In the genomic region with DNA sequence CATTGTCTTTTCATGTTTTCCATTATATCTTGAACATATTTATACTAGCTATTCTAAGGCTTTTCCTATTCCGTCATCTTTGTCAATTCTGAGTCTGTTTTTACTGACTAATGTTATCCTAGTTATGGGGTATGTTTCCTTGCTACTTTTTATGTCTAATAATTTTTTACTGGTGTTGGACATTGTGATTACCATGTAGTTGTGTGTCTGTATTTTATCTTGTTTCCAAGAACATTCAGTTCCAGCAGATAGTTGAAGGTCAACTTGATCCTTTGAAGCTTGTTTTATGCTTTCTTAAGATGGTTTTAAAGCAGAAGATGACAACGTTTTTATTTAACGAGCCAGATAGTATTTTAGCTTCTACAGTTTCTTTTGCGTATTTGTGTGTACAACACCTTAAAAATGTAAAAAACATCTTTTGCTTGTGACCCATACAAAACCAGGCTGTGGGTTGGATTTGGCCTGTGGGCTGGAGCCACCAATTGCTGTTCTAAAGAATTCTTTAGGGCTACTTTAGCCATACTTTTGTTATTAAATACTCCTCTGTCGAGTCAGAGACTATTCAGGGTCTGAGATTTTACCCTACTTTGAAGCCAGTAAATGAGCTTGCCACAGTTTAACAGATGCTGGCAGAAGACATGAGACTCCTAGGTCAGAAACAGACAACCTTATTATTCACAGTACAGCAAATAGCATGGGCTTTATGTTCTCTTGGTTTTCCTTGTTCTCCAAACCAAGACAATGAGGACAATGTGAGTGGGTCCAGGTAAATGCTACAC, we compare ENCODE assay signal across 21 cellular contexts. TPM values are rescaled to one million over a fixed set of nuclear protein-coding genes. Genes with fewer than 3 reads are reported as not detected.
DNase-seq lines count a peak whose midpoint lies in the region; ATAC-seq and TF ChIP-seq lines count a peak whose summit lies in the region.
"Had no signal": no experiment of that assay in that cellular context is flagged by ENCODE, and none has a peak within 500 bp of the region (broad histone marks: within the 10 kb centered on the region; RNA-seq: fewer than 3 reads in every experiment).

No MANE protein-coding gene starts in this region.

- DNase-seq in EH (ENCODE audit: low read depth): peak; percentile 71
- peak; percentile 40 for DNase-seq in fibroblast of peridontal ligament (ENCODE audit: extremely low read depth)
- DNase-seq in smooth muscle cell (lab: John Stamatoyannopoulos, UW; ENCODE audit: unreplicated experiment): no peak
- no peak for DNase-seq in neuronal stem cell (ENCODE audit: low spot score)
- no peak for DNase-seq in substantia nigra (lab: John Stamatoyannopoulos, UW)
- no peak for DNase-seq in left lobe of liver (ENCODE audit: low spot score)
- DNase-seq: activated CD4-positive, CD25-positive, alpha-beta regulatory T cell; activated CD8-positive, alpha-beta memory T cell treated with anti-CD3 and anti-CD28 coated beads, Interleukin-2, amount 10 ng/mL, durations not matched to agents 7 days and 5 days; activated naive CD4-positive, alpha-beta T cell; activated T-cell treated with anti-CD3 and anti-CD28 coated beads, Interleukin-2, amount 50 U/mL, for 72 hours; BE2C; CD8-positive, alpha-beta T cell; central memory CD4-positive, alpha-beta T cell; gastrocnemius medialis; H7; hippocampal formation; NCI-H1092; NCI-H1694; stimulated activated naive B cell treated with anti-CD40 and anti-IgM and Interleukin-4, amounts not matched to agents 10 μg/mL and 1 μg/mL and 100 μg/mL, for 72 hours had no signal

- H4K91ac ChIP-seq in neuronal stem cell (ENCODE audit: low read depth, low read length, poor library complexity): no peak overlapping the region

- WGBS in smooth muscle cell (ENCODE audit: low lambda C conversion rate): 47% methylated on average over 5 of the region's 5 CpGs
- no CpG with 5 or more reads among the region's 5 CpGs for WGBS in neuronal stem cell (ENCODE audit: extremely low coverage in 2 of 2, insufficient read length in 2 of 2, insufficient replicate concordance in 1 of 2), 2 donors

- no peak overlapping the region for H4K8ac ChIP-seq in neuronal stem cell (ENCODE audit: low read depth, low read length)

- no peak overlapping the region for H3K4ac ChIP-seq in neuronal stem cell (ENCODE audit: low read length)

- H3F3A ChIP-seq in Loucy (ENCODE audit: low read depth) (no peaks in the 10 kb centered on the region), smooth muscle cell (ENCODE audit: low read depth) (no peaks in the 10 kb centered on the region)

- peak overlapping the region; percentile 45 for H3K4me2 ChIP-seq in Loucy (ENCODE audit: low read depth, low read length, poor library complexity, severe bottlenecking)
- H3K4me2 ChIP-seq in smooth muscle cell: no peak overlapping the region
- H3K4me2 ChIP-seq in neuronal stem cell (ENCODE audit: insufficient read depth, low read length, poor library complexity, severe bottlenecking): no peak overlapping the region

- no peak overlapping the region for H3K23ac ChIP-seq in neuronal stem cell (ENCODE audit: low read depth, low read length, poor library complexity)

- H3K36me3 ChIP-seq in Loucy (ENCODE audit: insufficient read depth, low read length): no peaks in the 10 kb centered on the region
- H3K36me3 ChIP-seq in smooth muscle cell (ENCODE audit: low read depth): no peaks in the 10 kb centered on the region
- no peaks in the 10 kb centered on the region for H3K36me3 ChIP-seq in neuronal stem cell (replicated peaks in 1 of 2; ENCODE audit: control insufficient read depth in 2 of 2, insufficient read depth in 2 of 2, low read length in 2 of 2)
- H3K36me3 ChIP-seq: BE2C, gastrocnemius medialis had no signal

- H3K9me3 ChIP-seq in Loucy (ENCODE audit: insufficient read depth, low read depth, low read length): no peaks in the 10 kb centered on the region
- no peaks in the 10 kb centered on the region for H3K9me3 ChIP-seq in smooth muscle cell (replicated peaks; ENCODE audit: low read depth)
- H3K9me3 ChIP-seq in neuronal stem cell (replicated peaks in 1 of 2; ENCODE audit: control insufficient read depth in 2 of 2, insufficient read depth in 1 of 2, low read depth in 1 of 2, low read length in 2 of 2): peaks cover 0 to 24% of the 10 kb centered on the region in 2 donors
- H3K9me3 ChIP-seq: BE2C, gastrocnemius medialis had no signal

- H2BK15ac ChIP-seq in neuronal stem cell (ENCODE audit: low read length): no peak overlapping the region

- TF ChIP-seq CTCF in Loucy (conservative IDR thresholded peaks at IDR 0.05; ENCODE audit: low read length) (no peak), smooth muscle cell (IDR thresholded peaks at IDR 0.05; ENCODE audit: borderline replicate concordance, insufficient read depth, poor library complexity, severe bottlenecking) (no peak)

- H3K79me2 ChIP-seq in Loucy (ENCODE audit: insufficient read depth, low read length) (peaks cover 29% of the 10 kb centered on the region), smooth muscle cell (ENCODE audit: low read depth) (peaks cover 4% of the 10 kb centered on the region)

- H3K9ac ChIP-seq in Loucy (ENCODE audit: low read depth, low read length, poor library complexity, severe bottlenecking) (no peak overlapping the region), smooth muscle cell (ENCODE audit: low read depth) (no peak overlapping the region), neuronal stem cell (ENCODE audit: low read depth, low read length, poor library complexity) (no peak overlapping the region)

- H3K4me3 ChIP-seq in Loucy (ENCODE audit: low read length, poor library complexity, severe bottlenecking): no peak overlapping the region
- H3K4me3 ChIP-seq in smooth muscle cell: no peak overlapping the region
- no peak overlapping the region for H3K4me3 ChIP-seq in neuronal stem cell (ENCODE audit: low read length in 2 of 2)
- H3K4me3 ChIP-seq: gastrocnemius medialis had no signal

- H4K20me1 ChIP-seq in Loucy (ENCODE audit: insufficient read depth, low read length, poor library complexity, severe bottlenecking) (no peaks in the 10 kb centered on the region), smooth muscle cell (ENCODE audit: low read depth) (no peaks in the 10 kb centered on the region)

- no peaks in the 10 kb centered on the region for H3K79me1 ChIP-seq in neuronal stem cell (ENCODE audit: low read depth, low read length)

- ATAC-seq in HG03432 (IDR thresholded peaks at IDR 0.05; ENCODE audit: unreplicated experiment) (no peak), left lobe of liver (no peak)
- ATAC-seq: gastrocnemius medialis; stimulated activated naive B cell treated with anti-CD40 and anti-IgM and Interleukin-4, amounts not matched to agents 10 μg/mL and 1 μg/mL and 100 μg/mL, for 72 hours had no signal

- H3K27me3 ChIP-seq in Loucy (ENCODE audit: insufficient read depth, low read length, poor library complexity, severe bottlenecking) (no peaks in the 10 kb centered on the region), smooth muscle cell (ENCODE audit: low read depth) (no peaks in the 10 kb centered on the region), neuronal stem cell (ENCODE audit: control insufficient read depth in 3 of 3, insufficient read depth in 3 of 3, low read depth in 1 of 3, low read length in 3 of 3) (no peaks in the 10 kb centered on the region)
- H3K27me3 ChIP-seq: BE2C, gastrocnemius medialis had no signal

- H3K18ac ChIP-seq in neuronal stem cell (ENCODE audit: low read length): no peak overlapping the region

- H2BK120ac ChIP-seq in neuronal stem cell (ENCODE audit: low read depth, low read length): no peak overlapping the region

- H3K14ac ChIP-seq in neuronal stem cell (ENCODE audit: low read length): no peak overlapping the region

- H3K27ac ChIP-seq in smooth muscle cell (ENCODE audit: low read depth) (peak overlapping the region; percentile 2), neuronal stem cell (replicated peaks; ENCODE audit: low read length) (no peak overlapping the region), substantia nigra (ENCODE audit: low read depth, low read length, poor library complexity, severe bottlenecking) (no peak overlapping the region)

- no peak overlapping the region for H2AFZ ChIP-seq in Loucy (ENCODE audit: low read length)
- H2AFZ ChIP-seq in smooth muscle cell (ENCODE audit: low read depth): no peak overlapping the region
- no peak overlapping the region for H2AFZ ChIP-seq in neuronal stem cell (ENCODE audit: low read length)

- peaks cover 21% of the 10 kb centered on the region for H3K4me1 ChIP-seq in Loucy (ENCODE audit: insufficient read depth, low read length, poor library complexity, severe bottlenecking)
- H3K4me1 ChIP-seq in smooth muscle cell (ENCODE audit: low read depth): no peaks in the 10 kb centered on the region
- H3K4me1 ChIP-seq in neuronal stem cell (ENCODE audit: control insufficient read depth in 2 of 2, insufficient read depth in 1 of 2, low read depth in 1 of 2, low read length in 2 of 2): peaks cover 8 to 9% of the 10 kb centered on the region in 2 donors

- H2BK12ac ChIP-seq in neuronal stem cell (ENCODE audit: low read length): no peak overlapping the region

- no peak overlapping the region for H2BK5ac ChIP-seq in neuronal stem cell (ENCODE audit: low read length)

- H2AK5ac ChIP-seq in neuronal stem cell (ENCODE audit: low read depth, low read length): no peak overlapping the region

- H3K9me2 ChIP-seq in Loucy (replicated peaks; ENCODE audit: low read depth, low read length): no peaks in the 10 kb centered on the region

RNA-seq across cellular contexts. Expression of gene REV3L, which starts 38.7 kb away (rescaled TPM):
- total RNA-seq in smooth muscle cell: 19.2 and 19.8 TPM in 2 replicates
- polyA plus RNA-seq in smooth muscle cell: 6.9 and 9.8 TPM in 2 replicates
- 4.6 TPM for polyA plus RNA-seq in neuronal stem cell (2013, experiment 1 of 2)
- polyA plus RNA-seq in neuronal stem cell (2013, experiment 2 of 2): 4.7 TPM
- 11.7 TPM for total RNA-seq in left lobe of liver

Comparison
In these comparisons a context has a peak if more than half of its experiments do, and no peak if none do; other contexts are left out.
1. DNase-seq: peak in EH (single experiment) and fibroblast of peridontal ligament (single experiment); none in smooth muscle cell (single experiment), neuronal stem cell (single experiment), substantia nigra (0 of 49) and left lobe of liver (single experiment).